Comparison of ENCODE assay signal across 9 cellular contexts in the genomic region with DNA sequence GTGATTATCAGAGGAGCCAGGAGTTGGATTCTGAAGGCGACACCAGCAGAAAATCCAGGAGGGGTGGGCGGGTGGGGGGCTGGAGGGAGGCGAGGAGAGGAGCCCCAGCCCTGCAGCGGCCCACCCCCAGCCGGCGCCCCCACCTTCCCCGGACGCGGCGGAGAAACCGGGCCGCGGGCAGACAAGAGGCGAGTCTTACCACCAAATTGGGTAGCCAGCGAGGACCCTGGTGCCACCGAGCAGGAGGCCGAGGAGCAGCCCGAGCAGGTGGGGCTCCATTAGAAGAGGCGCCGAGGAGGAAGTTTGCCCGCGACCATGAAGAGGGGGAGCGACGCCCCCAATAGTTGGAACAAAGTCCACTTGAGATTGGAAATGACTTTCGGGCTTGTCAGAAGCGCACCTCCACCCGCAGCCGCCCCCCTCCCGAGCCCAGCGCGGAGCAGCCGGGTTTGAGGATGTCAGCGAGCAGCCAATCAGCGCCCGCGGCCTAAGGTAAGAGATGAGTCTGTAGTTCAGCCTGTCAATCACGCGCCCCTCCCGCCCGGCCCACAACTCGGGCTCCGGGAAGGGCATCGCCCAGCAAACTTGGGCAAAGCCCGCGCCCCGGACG. TPM values are rescaled to one million over a fixed set of nuclear protein-coding genes. Genes with fewer than 3 reads are reported as not detected.
DNase-seq lines count a peak whose midpoint lies in the region; ATAC-seq, FAIRE-seq and TF ChIP-seq lines count a peak whose summit lies in the region.
"Had no signal": no experiment of that assay in that cellular context is flagged by ENCODE, and none has a peak within 500 bp of the region (broad histone marks: within the 10 kb centered on the region; RNA-seq: fewer than 3 reads in every experiment).

A gene with protein sequence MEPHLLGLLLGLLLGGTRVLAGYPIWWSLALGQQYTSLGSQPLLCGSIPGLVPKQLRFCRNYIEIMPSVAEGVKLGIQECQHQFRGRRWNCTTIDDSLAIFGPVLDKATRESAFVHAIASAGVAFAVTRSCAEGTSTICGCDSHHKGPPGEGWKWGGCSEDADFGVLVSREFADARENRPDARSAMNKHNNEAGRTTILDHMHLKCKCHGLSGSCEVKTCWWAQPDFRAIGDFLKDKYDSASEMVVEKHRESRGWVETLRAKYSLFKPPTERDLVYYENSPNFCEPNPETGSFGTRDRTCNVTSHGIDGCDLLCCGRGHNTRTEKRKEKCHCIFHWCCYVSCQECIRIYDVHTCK (minus strand): TSS at position 374 of the 610 bp plus-strand sequence. CDS start 95 bp downstream, at position 279.

- H3K27ac ChIP-seq in Peyer's patch = no peak within 1 kb of the TSS
- no peak within 1 kb of the TSS for H3K27ac ChIP-seq in HepG2 (ENCODE audit: extremely low read length, insufficient read depth, low read length)
- H3K27ac ChIP-seq: neutrophil had no signal

- H3K4me1 ChIP-seq in Peyer's patch (peaks cover 0 to 20% (median 15%) of the 10 kb centered on the region in 4 donors), HepG2 (ENCODE audit: insufficient read depth, low read length) (peaks cover 35% of the 10 kb centered on the region)

- TF ChIP-seq CTCF in GM12865 (IDR thresholded peaks at IDR 0.05; ENCODE audit: insufficient read depth, low read depth, low read length, missing control alignments) (no peak), Peyer's patch (IDR thresholded peaks at IDR 0.05) (no peak), HepG2 (CRISPR knock-in tag; IDR thresholded peaks at IDR 0.05) (no peak)

- in situ Hi-C loops in HepG2 (cut with HindIII; ENCODE audit: extremely low pct_ligation_motif_present, low pct_unique_long_range_greater_than_20kb) = no loop called here

- CTCF ChIA-PET in HepG2 (lab: Yijun Ruan, JAX; ENCODE audit: low intra/inter-chr PET ratio, low total read pairs) = no interaction called here

- no peak for TF ChIP-seq POLR2A in Peyer's patch (IDR thresholded peaks at IDR 0.05)
- no peak for TF ChIP-seq POLR2A in HepG2 (IDR thresholded peaks at IDR 0.05; ENCODE audit: insufficient read depth in 1 of 2, low read depth in 2 of 2, low read length in 2 of 2)

- H3K9me3 ChIP-seq in Peyer's patch (no peaks in the 10 kb centered on the region), HepG2 (ENCODE audit: low read length) (no peaks in the 10 kb centered on the region)
- H3K9me3 ChIP-seq: neutrophil had no signal

- H3K27me3 ChIP-seq in Peyer's patch (peaks cover 0 to 49% of the 10 kb centered on the region in 2 donors), HepG2 (ENCODE audit: control insufficient read depth in 1 of 2, insufficient read depth in 2 of 2, low read length in 2 of 2) (peaks cover 12 to 75% of the 10 kb centered on the region in 2 experiments)

- WGBS in HepG2 (ENCODE audit: low lambda C conversion rate) = 21% methylated on average over 18 of the region's 47 CpGs

- TF ChIP-seq RAD21 in HepG2 (CRISPR knock-in tag; IDR thresholded peaks at IDR 0.05) = no peak

- peak within 1 kb of the TSS; percentile 82 for H3K4me2 ChIP-seq in HepG2 (ENCODE audit: low read depth, low read length)

- H3K79me2 ChIP-seq in HepG2 (ENCODE audit: insufficient read depth, low read length) = no peaks in the 10 kb centered on the region

- no peak within 1 kb of the TSS; the same call in 1 of the 2 replicates for H3K9ac ChIP-seq in HepG2 (ENCODE audit: insufficient read depth, low read depth, low read length)

- DNase-seq in GM12865 (ENCODE audit: low read depth) (peak; percentile 22), Peyer's patch (peak in 2 of 3 donors; percentile 68 to 77), HepG2 (ENCODE audit: low spot score) (no peak), DMS114 treated with DMSO at 0.1 percent for 48 hours (lab: John Stamatoyannopoulos, UW; ENCODE audit: unreplicated experiment) (no peak)
- peak; percentile 21 for DNase-seq in activated naive CD8-positive, alpha-beta T cell treated with anti-CD3 and anti-CD28 coated beads, Interleukin-2, amount 50 U/mL, for 16 hours (ENCODE audit: low read depth, low spot score)
- peak; percentile 14 to 18 for DNase-seq in stimulated activated CD8-positive, alpha-beta memory T cell treated with anti-CD3 and anti-CD28 coated beads, Interleukin-2, amount 100 ng/mL, for 1 hour (ENCODE audit: low read depth in 2 of 2)

- FAIRE-seq in HepG2 (lab: Jason Lieb, UNC) = no peak

- TF ChIP-seq EP300 in HepG2 (IDR thresholded peaks at IDR 0.05; ENCODE audit: low read depth in 2 of 2, low read length in 2 of 2) (no peak), HepG2 (CRISPR knock-in tag; IDR thresholded peaks at IDR 0.05; ENCODE audit: borderline replicate concordance) (no peak)

- no peak within 1 kb of the TSS; the same call in 1 of the 2 replicates for H3K4me3 ChIP-seq in GM12865 (ENCODE audit: low read depth, low read length)
- peak within 1 kb of the TSS; percentile 28 to 52 (median 46) for H3K4me3 ChIP-seq in Peyer's patch
- H3K4me3 ChIP-seq in HepG2 (replicated peaks in 1 of 3; ENCODE audit: insufficient read depth in 1 of 3, low read depth in 2 of 3, low read length in 3 of 3) = peak within 1 kb of the TSS; percentile 42 to 74 (median 56)

- no TSS peak for BruUV-seq in HepG2 (replicated peaks; lab: Mats Ljungman, UMichigan)

- ATAC-seq in HepG2 (peak; percentile 29), HG03139 (IDR thresholded peaks at IDR 0.05; ENCODE audit: unreplicated experiment) (no peak), GM21737 (IDR thresholded peaks at IDR 0.05; ENCODE audit: unreplicated experiment) (no peak)

- H3K36me3 ChIP-seq in Peyer's patch = no peaks in the 10 kb centered on the region
- no peaks in the 10 kb centered on the region for H3K36me3 ChIP-seq in HepG2 (replicated peaks in 1 of 2; ENCODE audit: control insufficient read depth in 1 of 2, insufficient read depth in 2 of 2, low read length in 2 of 2)
- H3K36me3 ChIP-seq: neutrophil had no signal

- H4K20me1 ChIP-seq in HepG2 (ENCODE audit: insufficient read depth, low read length) = no peaks in the 10 kb centered on the region

- POLR2A ChIA-PET in HepG2 (lab: Yijun Ruan, JAX) = no interaction called here

- H2AFZ ChIP-seq in HepG2 (ENCODE audit: low read length) = no peak within 1 kb of the TSS

- intact Hi-C loops in HepG2 (cut with micrococcal nuclease; ENCODE audit: unreplicated experiment) = no loop called here

TF ChIP-seq in HepG2, 621 proteins besides CTCF, POLR2A, EP300 and RAD21 (continues in another document):
- TF ChIP-seq FOXA3 (CRISPR knock-in tag; IDR thresholded peaks at IDR 0.05) (no peak), MTA3 (CRISPR knock-in tag; IDR thresholded peaks at IDR 0.05) (no peak), PLRG1 (conservative IDR thresholded peaks at IDR 0.05) (no peak), HNRNPLL (IDR thresholded peaks at IDR 0.05; ENCODE audit: low read depth, low read length, poor library complexity, severe bottlenecking) (peak; percentile 7), NFYB (CRISPR knock-in tag; IDR thresholded peaks at IDR 0.05) (peak; percentile 78)
- TF ChIP-seq, protein P1, sequence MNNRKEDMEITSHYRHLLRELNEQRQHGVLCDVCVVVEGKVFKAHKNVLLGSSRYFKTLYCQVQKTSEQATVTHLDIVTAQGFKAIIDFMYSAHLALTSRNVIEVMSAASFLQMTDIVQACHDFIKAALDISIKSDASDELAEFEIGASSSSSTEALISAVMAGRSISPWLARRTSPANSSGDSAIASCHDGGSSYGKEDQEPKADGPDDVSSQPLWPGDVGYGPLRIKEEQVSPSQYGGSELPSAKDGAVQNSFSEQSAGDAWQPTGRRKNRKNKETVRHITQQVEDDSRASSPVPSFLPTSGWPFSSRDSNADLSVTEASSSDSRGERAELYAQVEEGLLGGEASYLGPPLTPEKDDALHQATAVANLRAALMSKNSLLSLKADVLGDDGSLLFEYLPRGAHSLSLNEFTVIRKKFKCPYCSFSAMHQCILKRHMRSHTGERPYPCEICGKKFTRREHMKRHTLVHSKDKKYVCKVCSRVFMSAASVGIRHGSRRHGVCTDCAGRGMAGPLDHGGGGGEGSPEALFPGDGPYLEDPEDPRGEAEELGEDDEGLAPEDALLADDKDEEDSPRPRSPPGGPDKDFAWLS (CRISPR knock-in tag; IDR thresholded peaks at IDR 0.05; ENCODE audit: borderline replicate concordance) = no peak
- TF ChIP-seq, protein P2, sequence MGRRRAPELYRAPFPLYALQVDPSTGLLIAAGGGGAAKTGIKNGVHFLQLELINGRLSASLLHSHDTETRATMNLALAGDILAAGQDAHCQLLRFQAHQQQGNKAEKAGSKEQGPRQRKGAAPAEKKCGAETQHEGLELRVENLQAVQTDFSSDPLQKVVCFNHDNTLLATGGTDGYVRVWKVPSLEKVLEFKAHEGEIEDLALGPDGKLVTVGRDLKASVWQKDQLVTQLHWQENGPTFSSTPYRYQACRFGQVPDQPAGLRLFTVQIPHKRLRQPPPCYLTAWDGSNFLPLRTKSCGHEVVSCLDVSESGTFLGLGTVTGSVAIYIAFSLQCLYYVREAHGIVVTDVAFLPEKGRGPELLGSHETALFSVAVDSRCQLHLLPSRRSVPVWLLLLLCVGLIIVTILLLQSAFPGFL (CRISPR knock-in tag; IDR thresholded peaks at IDR 0.05) = no peak

RNA-seq across cellular contexts. Expression of the gene that starts here (rescaled TPM):
- total RNA-seq in Peyer's patch = 10 to 100 TPM in 1 of 4 donors, 1 to 10 TPM in 2, under 1 TPM in 1; 0.83 to 10.1 (median 6.5) TPM
- 6.4 and 8.5 TPM in 2 replicates for total RNA-seq in HepG2 (2016; rRNA removed; fragmentation: Illumina TruSeq; extraction: Trizol)
- 0.71 and 1.2 TPM in 2 replicates for total RNA-seq in HepG2 (2016; cell fraction: cytosol; rRNA removed; fragmentation: Illumina TruSeq; extraction: Trizol; ENCODE audit: low read depth)
- total RNA-seq in HepG2 (2016; cell fraction: insoluble cytoplasmic fraction; rRNA removed; fragmentation: Illumina TruSeq; extraction: Trizol) = 5.9 and 8.3 TPM in 2 replicates
- 4.3 and 4.8 TPM in 2 replicates for total RNA-seq in HepG2 (2016; cell fraction: membrane; rRNA removed; fragmentation: Illumina TruSeq; extraction: Trizol)
- total RNA-seq in HepG2 (2016; cell fraction: nucleus; rRNA removed; fragmentation: Illumina TruSeq; extraction: Trizol) = 8.4 and 9.8 TPM in 2 replicates
- polyA plus RNA-seq in HepG2 (2011; rRNA removed) = 10.3 and 12.5 TPM in 2 replicates
- 5.1 and 6.8 TPM in 2 replicates for polyA plus RNA-seq in HepG2 (2011; cell fraction: cytosol; rRNA removed)
- polyA plus RNA-seq in HepG2 (2011; cell fraction: nucleus; rRNA removed) = 27.1 and 28.5 TPM in 2 replicates
- polyA plus RNA-seq in HepG2 (2012) = 6.9 and 7.4 TPM in 2 replicates
- 0.82 and 0.98 TPM in 2 replicates for polyA plus RNA-seq in HepG2 (2016; cell fraction: cytosol; fragmentation: Illumina TruSeq; extraction: Trizol; ENCODE audit: low read depth)
- polyA plus RNA-seq in HepG2 (2016; cell fraction: insoluble cytoplasmic fraction; fragmentation: Illumina TruSeq; extraction: Trizol; ENCODE audit: low read depth) = 6.2 TPM in 2 replicates
- polyA plus RNA-seq in HepG2 (2016; cell fraction: membrane; fragmentation: Illumina TruSeq; extraction: Trizol; ENCODE audit: low read depth) = 2.9 and 3.1 TPM in 2 replicates
- polyA plus RNA-seq in HepG2 (2016; cell fraction: nucleus; fragmentation: Illumina TruSeq; extraction: Trizol; ENCODE audit: insufficient read depth, low read depth) = 27.6 and 28.5 TPM in 2 replicates
- 4.4 and 6.5 TPM in 2 replicates for polyA minus RNA-seq in HepG2 (2011; rRNA and poly(A)+ RNA removed; ENCODE audit: low replicate concordance)
- 2.9 and 3.2 TPM in 2 replicates for polyA minus RNA-seq in HepG2 (2011; cell fraction: cytosol; rRNA and poly(A)+ RNA removed)
- polyA minus RNA-seq in HepG2 (2011; cell fraction: nucleus; rRNA and poly(A)+ RNA removed) = 5.0 and 6.2 TPM in 2 replicates

Comparison
In these comparisons a context has a peak if more than half of its experiments do, and no peak if none do; other contexts are left out.
1. DNase-seq: peak in GM12865 (single experiment), Peyer's patch (2 of 3), activated naive CD8-positive, alpha-beta T cell treated with anti-CD3 and anti-CD28 coated beads, Interleukin-2, amount 50 U/mL, for 16 hours (single experiment) and stimulated activated CD8-positive, alpha-beta memory T cell treated with anti-CD3 and anti-CD28 coated beads, Interleukin-2, amount 100 ng/mL, for 1 hour (2 of 2); none in HepG2 (single experiment) and DMS114 treated with DMSO at 0.1 percent for 48 hours (single experiment).